Comparison of ENCODE assay signal across 1 cellular context in genomic region chr9:2199999-2200796, GRCh38.
TF ChIP-seq lines count a peak whose summit lies in the region.

No MANE protein-coding gene starts in this region.

TF ChIP-seq in HCT116, 20 proteins besides CTCF, POLR2A, EP300 and RAD21 (continued from another document):
- no peak for TF ChIP-seq ZNF274 (IDR thresholded peaks at IDR 0.05; ENCODE audit: low read depth, low read length)
- no peak for TF ChIP-seq POLR2AphosphoS5 (IDR thresholded peaks at IDR 0.05; ENCODE audit: low read depth, low read length)
- TF ChIP-seq SP1 (IDR thresholded peaks at IDR 0.05; ENCODE audit: low read depth) = no peak
- TF ChIP-seq ATF3 (IDR thresholded peaks at IDR 0.05) = no peak
- TF ChIP-seq EZH2phosphoT487 (IDR thresholded peaks at IDR 0.05; ENCODE audit: borderline replicate concordance) = no peak
- no peak for TF ChIP-seq SIN3A (IDR thresholded peaks at IDR 0.05; ENCODE audit: low read depth)
- TF ChIP-seq CEBPB (IDR thresholded peaks at IDR 0.05; ENCODE audit: low read depth) = no peak
- TF ChIP-seq FOSL1 (IDR thresholded peaks at IDR 0.05; ENCODE audit: low read depth) = no peak
